In the genomic region with DNA sequence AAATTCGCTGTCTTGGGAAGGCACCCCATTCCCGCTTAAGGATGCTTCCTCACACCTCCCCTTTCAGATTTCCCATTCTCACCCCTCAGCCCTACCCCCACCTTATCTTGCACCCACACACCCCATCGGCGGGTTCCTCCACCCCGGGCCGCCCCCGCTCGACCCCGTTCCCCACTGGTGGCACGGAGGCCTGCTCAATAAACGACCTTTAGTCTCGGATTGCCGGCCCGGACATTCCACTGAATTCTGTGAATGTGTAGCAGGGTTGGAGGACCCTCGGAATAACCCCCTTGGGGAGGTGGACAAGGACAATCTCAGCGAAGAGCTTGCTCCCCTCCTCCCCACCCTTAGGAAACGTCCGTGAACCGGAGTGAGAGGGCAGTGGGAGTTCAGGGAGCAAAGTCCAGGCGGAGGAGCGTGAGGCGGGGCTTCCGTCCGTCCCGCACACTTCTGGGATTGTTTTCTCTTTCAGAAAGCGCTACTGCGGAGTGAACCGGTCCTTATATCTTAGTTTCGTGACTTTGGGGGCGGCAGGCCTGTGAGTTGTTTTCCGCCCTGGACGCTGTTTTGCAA, we compare ENCODE assay signal across 1 cellular context.
TF ChIP-seq lines count a peak whose summit lies in the region.

No MANE protein-coding gene starts in this region.

TF ChIP-seq in HepG2, 621 proteins besides CTCF, POLR2A, EP300 and RAD21 (continued from another document):
- TF ChIP-seq TCF7L2 (IDR thresholded peaks at IDR 0.05; ENCODE audit: low read depth, low read length) (no peak), ZNF331 (CRISPR knock-in tag; IDR thresholded peaks at IDR 0.05) (peak; percentile 81; the same call in 1 of the 2 replicates), ZNF614 (CRISPR knock-in tag; IDR thresholded peaks at IDR 0.05; ENCODE audit: borderline replicate concordance) (peak; percentile 48; the same call in 1 of the 2 replicates), ZNF292 (CRISPR knock-in tag; IDR thresholded peaks at IDR 0.05; ENCODE audit: borderline replicate concordance, low read depth) (no peak), FOXA1 (IDR thresholded peaks at IDR 0.05) (no peak), FOXA1 (CRISPR knock-in tag; IDR thresholded peaks at IDR 0.05) (peak; percentile 30; the same call in 1 of the 2 replicates), ZMYM3 (CRISPR knock-in tag; IDR thresholded peaks at IDR 0.05) (no peak; the same call in 1 of the 2 replicates), ZNF567 (CRISPR knock-in tag; IDR thresholded peaks at IDR 0.05; ENCODE audit: borderline replicate concordance) (peak; percentile 94; the same call in 1 of the 2 replicates), MEF2D (CRISPR knock-in tag; IDR thresholded peaks at IDR 0.05) (peak; percentile 79), ZNF256 (CRISPR knock-in tag; conservative IDR thresholded peaks at IDR 0.05) (no peak; the same call in 1 of the 2 replicates), SMARCC2 (IDR thresholded peaks at IDR 0.05) (no peak; the same call in 1 of the 2 replicates), NFKBIZ (CRISPR knock-in tag; IDR thresholded peaks at IDR 0.05) (peak; percentile 69; the same call in 1 of the 2 replicates), KAT8 (CRISPR knock-in tag; IDR thresholded peaks at IDR 0.05) (peak; percentile 77; the same call in 1 of the 2 replicates), NR2F6 (IDR thresholded peaks at IDR 0.05) (peak; percentile 86), NR2F6 (CRISPR knock-in tag; IDR thresholded peaks at IDR 0.05) (peak; percentile 89), PHF8 (CRISPR knock-in tag; IDR thresholded peaks at IDR 0.05) (peak; percentile 45; the same call in 1 of the 2 replicates), ZFYVE20 (CRISPR knock-in tag; IDR thresholded peaks at IDR 0.05; ENCODE audit: borderline replicate concordance, low read depth) (no peak; the same call in 1 of the 2 replicates)
- TF ChIP-seq, protein P1, sequence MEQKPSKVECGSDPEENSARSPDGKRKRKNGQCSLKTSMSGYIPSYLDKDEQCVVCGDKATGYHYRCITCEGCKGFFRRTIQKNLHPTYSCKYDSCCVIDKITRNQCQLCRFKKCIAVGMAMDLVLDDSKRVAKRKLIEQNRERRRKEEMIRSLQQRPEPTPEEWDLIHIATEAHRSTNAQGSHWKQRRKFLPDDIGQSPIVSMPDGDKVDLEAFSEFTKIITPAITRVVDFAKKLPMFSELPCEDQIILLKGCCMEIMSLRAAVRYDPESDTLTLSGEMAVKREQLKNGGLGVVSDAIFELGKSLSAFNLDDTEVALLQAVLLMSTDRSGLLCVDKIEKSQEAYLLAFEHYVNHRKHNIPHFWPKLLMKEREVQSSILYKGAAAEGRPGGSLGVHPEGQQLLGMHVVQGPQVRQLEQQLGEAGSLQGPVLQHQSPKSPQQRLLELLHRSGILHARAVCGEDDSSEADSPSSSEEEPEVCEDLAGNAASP (CRISPR knock-in tag; IDR thresholded peaks at IDR 0.05; ENCODE audit: borderline replicate concordance): peak; percentile 96
- TF ChIP-seq, protein P2, sequence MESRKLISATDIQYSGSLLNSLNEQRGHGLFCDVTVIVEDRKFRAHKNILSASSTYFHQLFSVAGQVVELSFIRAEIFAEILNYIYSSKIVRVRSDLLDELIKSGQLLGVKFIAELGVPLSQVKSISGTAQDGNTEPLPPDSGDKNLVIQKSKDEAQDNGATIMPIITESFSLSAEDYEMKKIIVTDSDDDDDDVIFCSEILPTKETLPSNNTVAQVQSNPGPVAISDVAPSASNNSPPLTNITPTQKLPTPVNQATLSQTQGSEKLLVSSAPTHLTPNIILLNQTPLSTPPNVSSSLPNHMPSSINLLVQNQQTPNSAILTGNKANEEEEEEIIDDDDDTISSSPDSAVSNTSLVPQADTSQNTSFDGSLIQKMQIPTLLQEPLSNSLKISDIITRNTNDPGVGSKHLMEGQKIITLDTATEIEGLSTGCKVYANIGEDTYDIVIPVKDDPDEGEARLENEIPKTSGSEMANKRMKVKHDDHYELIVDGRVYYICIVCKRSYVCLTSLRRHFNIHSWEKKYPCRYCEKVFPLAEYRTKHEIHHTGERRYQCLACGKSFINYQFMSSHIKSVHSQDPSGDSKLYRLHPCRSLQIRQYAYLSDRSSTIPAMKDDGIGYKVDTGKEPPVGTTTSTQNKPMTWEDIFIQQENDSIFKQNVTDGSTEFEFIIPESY (CRISPR knock-in tag; IDR thresholded peaks at IDR 0.05): peak; percentile 34; the same call in 1 of the 2 replicates
- TF ChIP-seq, protein P3, sequence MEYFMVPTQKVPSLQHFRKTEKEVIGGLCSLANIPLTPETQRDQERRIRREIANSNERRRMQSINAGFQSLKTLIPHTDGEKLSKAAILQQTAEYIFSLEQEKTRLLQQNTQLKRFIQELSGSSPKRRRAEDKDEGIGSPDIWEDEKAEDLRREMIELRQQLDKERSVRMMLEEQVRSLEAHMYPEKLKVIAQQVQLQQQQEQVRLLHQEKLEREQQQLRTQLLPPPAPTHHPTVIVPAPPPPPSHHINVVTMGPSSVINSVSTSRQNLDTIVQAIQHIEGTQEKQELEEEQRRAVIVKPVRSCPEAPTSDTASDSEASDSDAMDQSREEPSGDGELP (IDR thresholded peaks at IDR 0.05; ENCODE audit: borderline replicate concordance, low read depth): peak; percentile 32; the same call in 1 of the 2 replicates
- TF ChIP-seq, protein P4, sequence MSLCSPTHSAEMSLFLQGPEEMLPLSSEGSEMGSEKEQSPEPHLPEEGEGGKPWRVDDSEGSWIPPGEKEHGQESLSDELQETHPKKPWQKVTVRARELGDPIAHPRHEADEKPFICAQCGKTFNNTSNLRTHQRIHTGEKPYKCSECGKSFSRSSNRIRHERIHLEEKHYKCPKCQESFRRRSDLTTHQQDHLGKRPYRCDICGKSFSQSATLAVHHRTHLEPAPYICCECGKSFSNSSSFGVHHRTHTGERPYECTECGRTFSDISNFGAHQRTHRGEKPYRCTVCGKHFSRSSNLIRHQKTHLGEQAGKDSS (CRISPR knock-in tag; IDR thresholded peaks at IDR 0.05; ENCODE audit: borderline replicate concordance, low read depth): peak; percentile 73; the same call in 1 of the 2 replicates
- TF ChIP-seq, protein P5, sequence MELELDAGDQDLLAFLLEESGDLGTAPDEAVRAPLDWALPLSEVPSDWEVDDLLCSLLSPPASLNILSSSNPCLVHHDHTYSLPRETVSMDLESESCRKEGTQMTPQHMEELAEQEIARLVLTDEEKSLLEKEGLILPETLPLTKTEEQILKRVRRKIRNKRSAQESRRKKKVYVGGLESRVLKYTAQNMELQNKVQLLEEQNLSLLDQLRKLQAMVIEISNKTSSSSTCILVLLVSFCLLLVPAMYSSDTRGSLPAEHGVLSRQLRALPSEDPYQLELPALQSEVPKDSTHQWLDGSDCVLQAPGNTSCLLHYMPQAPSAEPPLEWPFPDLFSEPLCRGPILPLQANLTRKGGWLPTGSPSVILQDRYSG (CRISPR knock-in tag; IDR thresholded peaks at IDR 0.05): no peak
